ENCODE assay signal across 8 cellular contexts in genomic region chr7:73324081-73324845, GRCh38. TPM values are rescaled to one million over a fixed set of nuclear protein-coding genes. Genes with fewer than 3 reads are reported as not detected.
DNase-seq lines count a peak whose midpoint lies in the region; ATAC-seq and TF ChIP-seq lines count a peak whose summit lies in the region.
"Not testable (repeated sequence)": the region's sequence is repeated elsewhere in the genome, so short reads cannot be mapped to it uniquely, and the experiment has no call there.

No MANE protein-coding gene starts in this region.

- H4K20me1 ChIP-seq in BLaER1, result not testable (repeated sequence)

- H3K9ac ChIP-seq in BLaER1, result 0 out of 2 replicates have a peak overlapping the region, but pooled peaks have one; percentile 25

- not testable (repeated sequence) for H3K36me3 ChIP-seq in BLaER1

- H3K4me3 Mint-ChIP-seq in activated T-cell treated with anti-CD3 and anti-CD28 coated beads, Interleukin-2, amount 50 U/mL, for 72 hours, result peak overlapping the region; percentile 64 to 69
- H3K4me3 Mint-ChIP-seq in memory B cell, result peak overlapping the region; percentile 83

- H3K36me3 Mint-ChIP-seq in activated T-cell treated with anti-CD3 and anti-CD28 coated beads, Interleukin-2, amount 50 U/mL, for 72 hours (ENCODE audit: insufficient read depth in 2 of 2); memory B cell: not testable (repeated sequence)

- not testable (repeated sequence) for H3K27me3 Mint-ChIP-seq in activated T-cell treated with anti-CD3 and anti-CD28 coated beads, Interleukin-2, amount 50 U/mL, for 72 hours (ENCODE audit: low read depth); memory B cell

- not testable (repeated sequence) for H3K27me3 ChIP-seq in BLaER1

- not testable (repeated sequence) for H3K9me3 Mint-ChIP-seq in activated T-cell treated with anti-CD3 and anti-CD28 coated beads, Interleukin-2, amount 50 U/mL, for 72 hours; memory B cell

- H3K27ac Mint-ChIP-seq in activated T-cell treated with anti-CD3 and anti-CD28 coated beads, Interleukin-2, amount 50 U/mL, for 72 hours; memory B cell: not testable (repeated sequence)

- not testable (repeated sequence) for H3K9me3 ChIP-seq in BLaER1

- peaks cover 10% of the 10 kb centered on the region for H3K4me1 Mint-ChIP-seq in activated T-cell treated with anti-CD3 and anti-CD28 coated beads, Interleukin-2, amount 50 U/mL, for 72 hours (ENCODE audit: low read depth)
- H3K4me1 Mint-ChIP-seq in memory B cell, result not testable (repeated sequence)

- H3K4me2 ChIP-seq in BLaER1, result peak overlapping the region; percentile 84

- 0 out of 2 replicates have a peak overlapping the region, but pooled peaks have one; percentile 31 for H3K4me3 ChIP-seq in BLaER1
- H3K4me3 ChIP-seq in epithelial cell of proximal tubule (ENCODE audit: low read depth, low read length), result peak overlapping the region; percentile 4

- ATAC-seq in GM21390 (IDR thresholded peaks at IDR 0.05; ENCODE audit: unreplicated experiment) (peak; percentile 49), memory B cell (ENCODE audit: low read depth) (peak; percentile 80)
- peak; percentile 91 to 94 for ATAC-seq in activated T-cell treated with anti-CD3 and anti-CD28 coated beads, Interleukin-2, amount 50 U/mL, for 72 hours (replicated peaks in 1 of 2)

- DNase-seq in NCI-H1048 (lab: John Stamatoyannopoulos, UW) (peak; percentile 53), SHP77 treated with DMSO at 0.1 percent for 48 hours (lab: John Stamatoyannopoulos, UW) (peak; percentile 53), memory B cell (ENCODE audit: low spot score in 2 of 2) (peak; percentile 27 to 38)
- DNase-seq in activated T-cell treated with anti-CD3 and anti-CD28 coated beads, Interleukin-2, amount 50 U/mL, for 72 hours, result peak; percentile 55 to 56
- not testable (repeated sequence) for DNase-seq in epithelial cell of proximal tubule (ENCODE audit: low read depth)
- DNase-seq in stimulated activated CD4-positive, alpha-beta T cell treated with anti-CD3 and anti-CD28 coated beads, Interleukin-4, amount 100 ng/mL, for 48 hours (ENCODE audit: low read depth in 2 of 2), result peak; percentile 24 to 41

- TF ChIP-seq CTCF in epithelial cell of proximal tubule (conservative IDR thresholded peaks at IDR 0.05; ENCODE audit: low read depth, low read length), result peak; percentile 61

- peak overlapping the region; percentile 20; the same call in 1 of the 2 replicates for H3K27ac ChIP-seq in BLaER1

- peaks cover 22% of the 10 kb centered on the region for H3K4me1 ChIP-seq in BLaER1

RNA-seq across cellular contexts. Expression of gene TRIM50, which starts 3.6 kb away (rescaled TPM):
- total RNA-seq in activated T-cell treated with anti-CD3 and anti-CD28 coated beads, Interleukin-2, amount 50 U/mL, for 72 hours, result not detected
- total RNA-seq in epithelial cell of proximal tubule, result not detected in 2 replicates

RNA-seq across cellular contexts. Expression of gene FKBP6, which starts 3.7 kb away (rescaled TPM):
- not detected for total RNA-seq in activated T-cell treated with anti-CD3 and anti-CD28 coated beads, Interleukin-2, amount 50 U/mL, for 72 hours
- not detected in 2 replicates for total RNA-seq in epithelial cell of proximal tubule

RNA-seq across cellular contexts. Expression of gene NSUN5, which starts 15.6 kb away (rescaled TPM):
- 10 to 100 TPM; 53.5 to 60.5 TPM for total RNA-seq in activated T-cell treated with anti-CD3 and anti-CD28 coated beads, Interleukin-2, amount 50 U/mL, for 72 hours
- 39.8 and 80.3 TPM in 2 replicates for total RNA-seq in epithelial cell of proximal tubule
